9 cellular contexts compared by ENCODE assay signal in genomic region chr14:100417466-100417865, GRCh38. TPM values are rescaled to one million over a fixed set of nuclear protein-coding genes. Genes with fewer than 3 reads are reported as not detected.
A peak's percentile ranks its signal among the peaks of the same experiment; 100 is the strongest.
DNase-seq lines count a peak whose midpoint lies in the region; ATAC-seq, FAIRE-seq and TF ChIP-seq lines count a peak whose summit lies in the region.
"Had no signal": no experiment of that assay in that cellular context is flagged by ENCODE, and none has a peak within 500 bp of the region (broad histone marks: within the 10 kb centered on the region; RNA-seq: fewer than 3 reads in every experiment).

No MANE protein-coding gene starts in this region.

- peak; percentile 6 for DNase-seq in NCI-H2196 (lab: John Stamatoyannopoulos, UW; ENCODE audit: unreplicated experiment)
- DNase-seq in NCI-H2196 treated with DMSO at 0.1 percent for 48 hours (lab: John Stamatoyannopoulos, UW; ENCODE audit: unreplicated experiment), result no peak
- no peak for DNase-seq in Right ventricle myocardium inferior (ENCODE audit: missing footprints)
- peak; percentile 46 to 56 for DNase-seq in trophoblast cell
- no peak for DNase-seq in T-helper 2 cell treated with Interferon-gamma antibody and Interleukin-4, amounts not matched to agents 5 μg/mL and 100 μg/mL, for 36 hours (ENCODE audit: low spot score)
- no peak for DNase-seq in GM13977 (ENCODE audit: low spot score)

- peaks cover 10 to 17% of the 10 kb centered on the region in 2 experiments for H3K4me1 ChIP-seq in trophoblast cell (ENCODE audit: control insufficient read depth in 1 of 2, insufficient read depth in 2 of 2, low read length in 2 of 2)

- H3K9me3 Mint-ChIP-seq in T-helper 2 cell treated with Interferon-gamma antibody and Interleukin-4, amounts not matched to agents 5 μg/mL and 100 μg/mL, for 36 hours, result no peaks in the 10 kb centered on the region

- H3K9ac ChIP-seq in trophoblast cell (ENCODE audit: low read length), result no peak overlapping the region

- no peak overlapping the region for H3K18ac ChIP-seq in trophoblast cell (ENCODE audit: low read length)

- in situ Hi-C loops in GM13977 (cut with MboI; ENCODE audit: low pct_unique_long_range_greater_than_20kb, low sequenced_read_pairs, unreplicated experiment), result no loop called here

- WGBS in trophoblast cell (ENCODE audit: extremely low coverage, insufficient coverage, insufficient read length), result no CpG with 5 or more reads among the region's 7 CpGs

- H3K27ac Mint-ChIP-seq in T-helper 2 cell treated with Interferon-gamma antibody and Interleukin-4, amounts not matched to agents 5 μg/mL and 100 μg/mL, for 36 hours, result no peak overlapping the region

- H3K23ac ChIP-seq in trophoblast cell (ENCODE audit: low read length), result no peak overlapping the region

- no peak for TF ChIP-seq CTCF in GM13977 (IDR thresholded peaks at IDR 0.05; ENCODE audit: extremely low read depth, insufficient read depth, missing control alignments)

- H3K9me3 ChIP-seq in trophoblast cell (ENCODE audit: insufficient read depth, low read depth, low read length), result peaks cover 4% of the 10 kb centered on the region

- intact Hi-C loops in Right ventricle myocardium inferior (cut with DNase I), result no loop called here

- no peak overlapping the region for H3K4me3 ChIP-seq in trophoblast cell (ENCODE audit: low read depth, low read length)

- peaks cover 2% of the 10 kb centered on the region for H3K79me1 ChIP-seq in trophoblast cell (ENCODE audit: low read length)

- H2AK5ac ChIP-seq in trophoblast cell (ENCODE audit: low read length), result no peak overlapping the region

- no peak overlapping the region for H3K14ac ChIP-seq in trophoblast cell (ENCODE audit: low read length)

- H4K91ac ChIP-seq in trophoblast cell (ENCODE audit: low read depth, low read length), result no peak overlapping the region

- no peaks in the 10 kb centered on the region for H3K27me3 ChIP-seq in trophoblast cell (ENCODE audit: insufficient read depth, low read length)

- no peak overlapping the region for H4K12ac ChIP-seq in trophoblast cell (ENCODE audit: low read depth, low read length)

- no peak overlapping the region for H3K4me3 Mint-ChIP-seq in T-helper 2 cell treated with Interferon-gamma antibody and Interleukin-4, amounts not matched to agents 5 μg/mL and 100 μg/mL, for 36 hours

- no peak overlapping the region for H3K4ac ChIP-seq in trophoblast cell (ENCODE audit: low read depth, low read length)

- no peaks in the 10 kb centered on the region for H3K79me2 ChIP-seq in trophoblast cell (ENCODE audit: control insufficient read depth, insufficient read depth, low read length, poor library complexity)

- H3K36me3 ChIP-seq in trophoblast cell (ENCODE audit: control insufficient read depth in 1 of 2, insufficient read depth in 2 of 2, low read length in 2 of 2), result no peaks in the 10 kb centered on the region

- H3K27ac ChIP-seq in trophoblast cell (ENCODE audit: low read depth, low read length), result no peak overlapping the region

- H2BK12ac ChIP-seq in trophoblast cell (ENCODE audit: low read length), result no peak overlapping the region

- no peaks in the 10 kb centered on the region for H3K4me1 Mint-ChIP-seq in T-helper 2 cell treated with Interferon-gamma antibody and Interleukin-4, amounts not matched to agents 5 μg/mL and 100 μg/mL, for 36 hours (ENCODE audit: low read depth)

- H2BK120ac ChIP-seq in trophoblast cell (ENCODE audit: insufficient read depth, low read length, poor library complexity), result no peak overlapping the region

- no peak overlapping the region for H3K4me2 ChIP-seq in trophoblast cell (ENCODE audit: low read length)

- no peaks in the 10 kb centered on the region for H3K27me3 Mint-ChIP-seq in T-helper 2 cell treated with Interferon-gamma antibody and Interleukin-4, amounts not matched to agents 5 μg/mL and 100 μg/mL, for 36 hours (ENCODE audit: low read depth)

- H4K8ac ChIP-seq in trophoblast cell (ENCODE audit: low read depth, low read length), result no peak overlapping the region

- peak; percentile 81 for ATAC-seq in Right ventricle myocardium inferior
- no peak for ATAC-seq in HG02885 (IDR thresholded peaks at IDR 0.05; ENCODE audit: poor library complexity, unreplicated experiment)

- no peak overlapping the region for H2BK5ac ChIP-seq in trophoblast cell (ENCODE audit: low read depth, low read length, poor library complexity)

- no peaks in the 10 kb centered on the region for H3K36me3 Mint-ChIP-seq in T-helper 2 cell treated with Interferon-gamma antibody and Interleukin-4, amounts not matched to agents 5 μg/mL and 100 μg/mL, for 36 hours (ENCODE audit: low read depth)

- peak; percentile 80 for FAIRE-seq in TTC549 (lab: Jason Lieb, UNC)
- FAIRE-seq: A204.1 had no signal

- H2AFZ ChIP-seq in trophoblast cell (ENCODE audit: insufficient read depth, low read length, poor library complexity), result no peak overlapping the region

RNA-seq across cellular contexts. Expression of gene WDR25, which starts 41.2 kb away (rescaled TPM):
- total RNA-seq in Right ventricle myocardium inferior, result 4.6 TPM
- 3.6 and 3.8 TPM in 2 replicates for polyA plus RNA-seq in trophoblast cell (2013)

Comparison
In these comparisons a context has a peak if more than half of its experiments do, and no peak if none do; other contexts are left out.
1. DNase-seq: peak in NCI-H2196 (single experiment) and trophoblast cell (2 of 2); none in NCI-H2196 treated with DMSO at 0.1 percent for 48 hours (single experiment), Right ventricle myocardium inferior (single experiment), T-helper 2 cell treated with Interferon-gamma antibody and Interleukin-4, amounts not matched to agents 5 μg/mL and 100 μg/mL, for 36 hours (single experiment) and GM13977 (single experiment).